Comparison of ENCODE assay signal across 22 cellular contexts in the genomic region with DNA sequence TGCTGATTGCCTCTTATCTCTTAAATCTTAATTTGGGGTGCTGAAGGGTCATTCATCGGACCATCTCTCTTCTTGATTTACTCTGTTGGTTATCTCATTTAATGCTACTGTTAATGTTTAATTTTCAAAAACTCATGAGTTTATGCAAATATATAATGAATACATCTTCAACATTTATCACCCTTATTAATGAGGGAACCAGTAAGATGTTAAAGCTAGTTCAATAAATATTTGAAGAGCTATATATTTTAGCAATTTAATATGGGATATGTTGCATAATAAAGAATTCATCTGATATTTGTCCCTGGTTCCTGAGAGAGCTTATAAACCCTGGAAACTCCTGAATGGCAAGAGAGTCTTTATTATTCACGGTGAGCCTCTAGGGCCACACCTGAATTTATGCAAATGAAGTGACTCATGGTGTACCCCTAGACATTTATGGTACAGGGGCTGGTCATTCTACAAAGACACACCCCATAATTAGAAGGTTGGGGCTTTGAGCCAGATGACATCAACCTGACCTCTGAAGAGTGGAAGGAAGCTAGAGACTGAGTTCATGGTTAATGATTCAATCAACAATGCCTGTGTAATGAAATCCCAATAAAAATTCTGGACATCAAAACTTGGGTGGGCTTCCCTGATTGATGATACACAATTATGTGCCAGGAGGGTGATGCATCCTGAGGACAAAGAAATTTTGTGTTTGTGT.
A peak's percentile ranks its signal among the peaks of the same experiment; 100 is the strongest.
DNase-seq lines count a peak whose midpoint lies in the region; ATAC-seq, FAIRE-seq and TF ChIP-seq lines count a peak whose summit lies in the region.
"Had no signal": no experiment of that assay in that cellular context is flagged by ENCODE, and none has a peak within 500 bp of the region (broad histone marks: within the 10 kb centered on the region; RNA-seq: fewer than 3 reads in every experiment).

No MANE protein-coding gene starts in this region.

- ATAC-seq in HG03354 (IDR thresholded peaks at IDR 0.05; ENCODE audit: poor library complexity, severe bottlenecking, unreplicated experiment) = peak; percentile 56
- no peak for ATAC-seq in HG03460 (IDR thresholded peaks at IDR 0.05; ENCODE audit: unreplicated experiment)
- ATAC-seq: GM12878 had no signal

- CTCF ChIA-PET in RWPE1 (lab: Yijun Ruan, JAX) = interaction anchor here (0.6 to 0.8 kb wide), 3 partner anchors 11 to 237 kb away, joined by 3 to 8 read pairs (median 3); no protein-coding TSS in a partner anchor

- H3K36me3 ChIP-seq in small intestine (ENCODE audit: control insufficient read depth in 2 of 2, insufficient read depth in 2 of 2, low read length in 2 of 2) = no peaks in the 10 kb centered on the region
- H3K36me3 ChIP-seq: BLaER1 had no signal

- H3K4me3 ChIP-seq in fibroblast of mammary gland (ENCODE audit: control insufficient read depth, low read depth, low read length) = no peak overlapping the region
- H3K4me3 ChIP-seq in small intestine (ENCODE audit: low read depth in 1 of 2, low read length in 2 of 2) = no peak overlapping the region
- H3K4me3 ChIP-seq: BLaER1, GM12878 had no signal

- no peak for FAIRE-seq in small intestine (lab: Jason Lieb, UNC)
- FAIRE-seq: GM12878 had no signal

- no peak overlapping the region for H3K27ac ChIP-seq in RWPE1
- H3K27ac ChIP-seq in small intestine (ENCODE audit: low read depth in 1 of 2, low read length in 1 of 2) = no peak overlapping the region
- H3K27ac ChIP-seq: BLaER1 had no signal

- peak; percentile 18 for DNase-seq in RWPE1 (ENCODE audit: low spot score)
- DNase-seq in fibroblast of mammary gland (ENCODE audit: low read depth) = peak; percentile 29
- DNase-seq in small intestine = peak; percentile 76
- no peak for DNase-seq in NCI-H226
- DNase-seq in mesenteric fat pad (ENCODE audit: low spot score) = no peak
- DNase-seq: ACHN; CD4-positive, alpha-beta T cell; COR-L47; DND-41; H7; Kasumi-1; NCI-H1092 treated with DMSO at 0.1 percent for 48 hours; NCI-H146; NCI-H2029; NCI-H2227 treated with DMSO at 0.1 percent for 48 hours; NCI-H510A treated with DMSO at 0.1 percent for 48 hours; OCI-M1; SHP77 had no signal

- no peak for TF ChIP-seq CTCF in RWPE1 (conservative IDR thresholded peaks at IDR 0.05; ENCODE audit: low read depth)
- no peak for TF ChIP-seq CTCF in fibroblast of mammary gland (conservative IDR thresholded peaks at IDR 0.05; ENCODE audit: control insufficient read depth, insufficient read depth, low read depth, low read length)

- no peaks in the 10 kb centered on the region for H3K4me1 ChIP-seq in small intestine (ENCODE audit: control insufficient read depth in 2 of 2, insufficient read depth in 1 of 2, low read depth in 1 of 2, low read length in 1 of 2)
- H3K4me1 ChIP-seq: BLaER1 had no signal

- POLR2A ChIA-PET in RWPE1 (lab: Yijun Ruan, JAX; ENCODE audit: low non-redundant PET) = no interaction called here

- no peaks in the 10 kb centered on the region for H3K9me3 ChIP-seq in small intestine (ENCODE audit: control insufficient read depth, low read depth)

- WGBS in small intestine, 3 donors = 24 to 55% (median 54%) methylated on average over 2 of the region's 2 CpGs

- H3K27me3 ChIP-seq in small intestine (ENCODE audit: control insufficient read depth in 2 of 2, insufficient read depth in 2 of 2, low read length in 2 of 2) = no peaks in the 10 kb centered on the region
- H3K27me3 ChIP-seq: BLaER1 had no signal

Comparison
In these comparisons a context has a peak if more than half of its experiments do, and no peak if none do; other contexts are left out.
1. DNase-seq: peak in RWPE1 (single experiment), fibroblast of mammary gland (single experiment) and small intestine (single experiment); none in NCI-H226 (single experiment) and mesenteric fat pad (single experiment).